Comparison of ENCODE assay signal across 7 cellular contexts in genomic region chr3:117914540-117914939, GRCh38.
"Had no signal": no experiment of that assay in that cellular context is flagged by ENCODE, and none has a peak within 500 bp of the region (broad histone marks: within the 10 kb centered on the region; RNA-seq: fewer than 3 reads in every experiment).

No MANE protein-coding gene starts in this region.

- DNase-seq: GM23248, GOT3, H7, HFFc6, KBM-7 had no signal

- H2AFZ ChIP-seq: GM23248 had no signal

- H3K9ac ChIP-seq: GM23248 had no signal

- ATAC-seq: HCT116 had no signal

- H3K9me3 ChIP-seq: HAP-1 had no signal

- H3K4me3 ChIP-seq: GM23248, HAP-1 had no signal

- H3K4me1 ChIP-seq: HAP-1 had no signal

- H3K27ac ChIP-seq: GM23248 had no signal

- H3K36me3 ChIP-seq: HAP-1 had no signal
